ENCODE assay signal across 8 cellular contexts in genomic region chr16:4784444-4784987, GRCh38. TPM values are rescaled to one million over a fixed set of nuclear protein-coding genes. Genes with fewer than 3 reads are reported as not detected.
"Had no signal": no experiment of that assay in that cellular context is flagged by ENCODE, and none has a peak within 500 bp of the region (broad histone marks: within the 10 kb centered on the region; RNA-seq: fewer than 3 reads in every experiment).

No MANE protein-coding gene starts in this region.

RNA-seq across cellular contexts. Expression of gene SEPTIN12, which starts 3.6 kb away (rescaled TPM):
- total RNA-seq: HT1080, LHCN-M2, MCF 10A, OCI-LY7, PC-3, SK-MEL-5, T-cell had no signal

RNA-seq across cellular contexts. Expression of gene SMIM22, which starts 10.7 kb away (rescaled TPM):
- total RNA-seq: HT1080, LHCN-M2, OCI-LY7, PC-3, SK-MEL-5, T-cell had no signal
- polyA plus RNA-seq: SK-N-SH had no signal

RNA-seq across cellular contexts. Expression of gene DNAAF8, which starts 50.2 kb away (rescaled TPM):
- total RNA-seq: HT1080 had no signal
